8 cellular contexts compared by ENCODE assay signal in genomic region chr10:71812016-71812912, GRCh38. TPM values are rescaled to one million over a fixed set of nuclear protein-coding genes. Genes with fewer than 3 reads are reported as not detected.
A peak's percentile ranks its signal among the peaks of the same experiment; 100 is the strongest.
DNase-seq lines count a peak whose midpoint lies in the region; ATAC-seq and TF ChIP-seq lines count a peak whose summit lies in the region.

No MANE protein-coding gene starts in this region.

- H3K9me3 Mint-ChIP-seq in CD8-positive, alpha-beta memory T cell, result no peaks in the 10 kb centered on the region

- H3K4me3 ChIP-seq in CD8-positive, alpha-beta memory T cell (ENCODE audit: low read length), result no peak overlapping the region
- no peak overlapping the region for H3K4me3 ChIP-seq in dorsolateral prefrontal cortex

- H3K27me3 Mint-ChIP-seq in CD8-positive, alpha-beta memory T cell, result no peaks in the 10 kb centered on the region

- H3K36me3 Mint-ChIP-seq in CD8-positive, alpha-beta memory T cell, result peaks cover 5 to 29% (median 9%) of the 10 kb centered on the region in 3 donors

- H3K4me3 Mint-ChIP-seq in CD8-positive, alpha-beta memory T cell, result no peak overlapping the region

- intact Hi-C loops in dorsolateral prefrontal cortex (cut with DNase I), result loop anchor here (2.0 to 10.0 kb wide), 5 partner anchors 101 to 497 kb away; partner anchors contain the start of gene SLC29A3 (in 2 of the 2)

- POLR2A ChIA-PET in CD8-positive, alpha-beta memory T cell (lab: Charles Lee), result no interaction called here

- H3K27ac ChIP-seq in CD8-positive, alpha-beta memory T cell (ENCODE audit: low read depth, low read length), result no peak overlapping the region
- peak overlapping the region in 29 of 59 donors; percentile 6 to 87 (median 45) for H3K27ac ChIP-seq in dorsolateral prefrontal cortex

- H3K27ac Mint-ChIP-seq in CD8-positive, alpha-beta memory T cell, result peak overlapping the region in 1 of 8 donors; percentile 19

- no peaks in the 10 kb centered on the region for H3K9me3 ChIP-seq in CD8-positive, alpha-beta memory T cell (ENCODE audit: low read length)

- H3K4me1 ChIP-seq in CD8-positive, alpha-beta memory T cell (ENCODE audit: insufficient read depth, low read length), result peaks cover 5% of the 10 kb centered on the region

- H3K27me3 ChIP-seq in CD8-positive, alpha-beta memory T cell (ENCODE audit: insufficient read depth, low read length, poor library complexity, severe bottlenecking), result no peaks in the 10 kb centered on the region
- H3K27me3 ChIP-seq in dorsolateral prefrontal cortex, result no peaks in the 10 kb centered on the region

- peak; percentile 61 to 80 (median 74) for DNase-seq in CD8-positive, alpha-beta memory T cell
- DNase-seq in NCI-H2081 treated with DMSO at 0.1 percent for 48 hours (lab: John Stamatoyannopoulos, UW) (peak; percentile 3), dorsolateral prefrontal cortex (peak in 9 of 10 donors; percentile 56 to 83 (median 72)), medulla oblongata (ENCODE audit: extremely low spot score) (peak; percentile 81)
- DNase-seq in activated CD4-positive, alpha-beta T cell treated with anti-CD3 and anti-CD28 coated beads, Interleukin-2, amount 50 U/mL, for 1 hour, result peak; percentile 79
- peak; percentile 56 to 67 for DNase-seq in stimulated activated CD8-positive, alpha-beta memory T cell treated with anti-CD3 and anti-CD28 coated beads, Interleukin-2, amount 100 ng/mL, for 1 hour (ENCODE audit: low read depth in 2 of 2)

- H3K36me3 ChIP-seq in CD8-positive, alpha-beta memory T cell (ENCODE audit: insufficient read depth, low read length), result peaks cover 2% of the 10 kb centered on the region

- CTCF ChIA-PET in CD8-positive, alpha-beta memory T cell (lab: Charles Lee), result interaction anchor here (0.6 to 3.0 kb wide), 26 partner anchors 9 to 497 kb away, joined by 3 to 20 read pairs (median 4); partner anchors contain the start of genes SLC29A3 and VSIR

- TF ChIP-seq CTCF in dorsolateral prefrontal cortex (IDR thresholded peaks at IDR 0.05 in 54 of 56, conservative IDR thresholded peaks at IDR 0.05 in 2 of 56; ENCODE audit: low read depth in 1 of 56, partially characterized antibody in 56 of 56), result peak; percentile 48 to 91 (median 80)

- no peaks in the 10 kb centered on the region for H3K4me1 Mint-ChIP-seq in CD8-positive, alpha-beta memory T cell

- ATAC-seq in GM21619 (IDR thresholded peaks at IDR 0.05; ENCODE audit: unreplicated experiment), result peak; percentile 61
- no peak for ATAC-seq in HG03469 (IDR thresholded peaks at IDR 0.05; ENCODE audit: unreplicated experiment)

RNA-seq across cellular contexts. Expression of gene PSAP, which starts 38.8 kb away (rescaled TPM):
- 100 to 1,000 TPM; 115 to 119 TPM for total RNA-seq in CD8-positive, alpha-beta memory T cell
- 432 TPM for polyA plus RNA-seq in CD8-positive, alpha-beta memory T cell
- 1,000 to 10,000 TPM; 1,158 to 1,954 (median 1,559) TPM for total RNA-seq in dorsolateral prefrontal cortex

RNA-seq across cellular contexts. Expression of gene VSIR, which starts 38.9 kb away (rescaled TPM):
- total RNA-seq in CD8-positive, alpha-beta memory T cell, result 10 to 100 TPM; 59.6 to 61.4 TPM
- 349 TPM for polyA plus RNA-seq in CD8-positive, alpha-beta memory T cell
- total RNA-seq in dorsolateral prefrontal cortex, result 100 to 1,000 TPM in 4 of 120 experiments, 10 to 100 TPM in 116; 23.3 to 173 (median 52.8) TPM

Comparison
In these comparisons a context has a peak if more than half of its experiments do, and no peak if none do; other contexts are left out.
1. DNase-seq: peak in every context shown above with its lines; median percentile 81 in medulla oblongata; 79 in activated CD4-positive, alpha-beta T cell treated with anti-CD3 and anti-CD28 coated beads, Interleukin-2, amount 50 U/mL, for 1 hour; 74 in CD8-positive, alpha-beta memory T cell; 72 in dorsolateral prefrontal cortex; 62 in stimulated activated CD8-positive, alpha-beta memory T cell treated with anti-CD3 and anti-CD28 coated beads, Interleukin-2, amount 100 ng/mL, for 1 hour; 3 in NCI-H2081 treated with DMSO at 0.1 percent for 48 hours.
2. RNA of gene PSAP, which starts 38.8 kb away (total RNA-seq): 1,158 to 1,954 TPM in dorsolateral prefrontal cortex; 115 to 119 TPM in CD8-positive, alpha-beta memory T cell; every median in the first group is over 4 times any median in the second.